ENCODE assay signal across 7 cellular contexts in the genomic region with DNA sequence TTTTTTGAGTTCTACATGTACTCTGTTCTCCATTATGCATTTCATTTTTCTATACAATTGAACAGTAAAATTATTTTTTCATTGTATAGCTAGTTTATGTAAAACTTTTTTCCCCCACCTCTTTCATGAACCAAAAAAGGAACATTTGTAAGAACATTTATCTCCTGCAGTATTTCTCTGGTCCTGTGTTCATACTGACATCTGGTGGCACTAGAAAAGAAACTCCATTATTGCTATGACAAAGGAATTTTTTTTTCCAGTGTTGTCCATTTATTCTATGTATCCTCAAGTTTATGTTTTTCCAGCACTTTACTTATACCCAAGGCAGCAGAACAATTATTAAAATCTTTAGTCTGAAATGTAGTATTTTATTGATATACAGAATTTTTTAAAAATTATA. TPM values are rescaled to one million over a fixed set of nuclear protein-coding genes. Genes with fewer than 3 reads are reported as not detected.
A peak's percentile ranks its signal among the peaks of the same experiment; 100 is the strongest.
DNase-seq lines count a peak whose midpoint lies in the region; ATAC-seq, FAIRE-seq and TF ChIP-seq lines count a peak whose summit lies in the region.

No MANE protein-coding gene starts in this region.

- H3K4me1 ChIP-seq in pancreas, result peaks cover 0 to 7% (median 0%) of the 10 kb centered on the region in 3 donors

- peak; percentile 2 for DNase-seq in NCI-H2081 treated with DMSO at 0.1 percent for 48 hours (lab: John Stamatoyannopoulos, UW)
- DNase-seq in cerebellar cortex (ENCODE audit: low spot score), result peak; percentile 38
- DNase-seq in pancreas, result no peak
- DNase-seq in NCI-H2196 treated with DMSO at 0.1 percent for 48 hours (lab: John Stamatoyannopoulos, UW; ENCODE audit: unreplicated experiment), result no peak

- no peaks in the 10 kb centered on the region for H3K27me3 ChIP-seq in pancreas

- H3K36me3 ChIP-seq in pancreas, result no peaks in the 10 kb centered on the region

- FAIRE-seq in pancreas (lab: Jason Lieb, UNC), result peak; percentile 45

- TF ChIP-seq CTCF in GM12873 (IDR thresholded peaks at IDR 0.05; ENCODE audit: insufficient read depth, low read depth, low read length, missing control alignments) (peak; percentile 18), pancreas (IDR thresholded peaks at IDR 0.05) (peak in 1 of 4 donors; percentile 16)

- ATAC-seq in pancreas (peak in 2 of 4 donors; percentile 55 to 57), GM18520 (IDR thresholded peaks at IDR 0.05; ENCODE audit: unreplicated experiment) (no peak), GM19455 (IDR thresholded peaks at IDR 0.05; ENCODE audit: unreplicated experiment) (no peak)

- no peak overlapping the region for H3K4me3 ChIP-seq in pancreas

- H3K9me3 ChIP-seq in pancreas, result no peaks in the 10 kb centered on the region

- H3K27ac ChIP-seq in pancreas, result no peak overlapping the region

- intact Hi-C loops in pancreas (cut with DNase I), result no loop called here

RNA-seq across cellular contexts. Expression of a gene that starts 27.4 kb away (rescaled TPM):
- 1 to 10 TPM in 2 of 6 donors, under 1 TPM in 4; 0.51 to 1.3 (median 0.88) TPM for total RNA-seq in pancreas
- 1 to 10 TPM; 1.2 to 1.3 TPM for polyA plus RNA-seq in pancreas

RNA-seq across cellular contexts. Expression of a gene that starts 46.6 kb away (rescaled TPM):
- total RNA-seq in pancreas, result 10 to 100 TPM in 1 of 6 donors, 1 to 10 TPM in 5; 4.3 to 10.1 (median 7.2) TPM
- polyA plus RNA-seq in pancreas, result 1 to 10 TPM; 4.8 to 8.8 TPM

RNA-seq across cellular contexts. Expression of a gene that starts 46.7 kb away (rescaled TPM):
- total RNA-seq in pancreas, result 10 to 100 TPM; 24.8 to 45.0 (median 33.3) TPM
- 10 to 100 TPM; 16.8 to 45.9 TPM for polyA plus RNA-seq in pancreas

Comparison
In these comparisons a context has a peak if more than half of its experiments do, and no peak if none do; other contexts are left out.
1. DNase-seq: peak in NCI-H2081 treated with DMSO at 0.1 percent for 48 hours (single experiment) and cerebellar cortex (single experiment); none in pancreas (0 of 6) and NCI-H2196 treated with DMSO at 0.1 percent for 48 hours (single experiment).